Comparison of ENCODE assay signal across 8 cellular contexts in the genomic region with DNA sequence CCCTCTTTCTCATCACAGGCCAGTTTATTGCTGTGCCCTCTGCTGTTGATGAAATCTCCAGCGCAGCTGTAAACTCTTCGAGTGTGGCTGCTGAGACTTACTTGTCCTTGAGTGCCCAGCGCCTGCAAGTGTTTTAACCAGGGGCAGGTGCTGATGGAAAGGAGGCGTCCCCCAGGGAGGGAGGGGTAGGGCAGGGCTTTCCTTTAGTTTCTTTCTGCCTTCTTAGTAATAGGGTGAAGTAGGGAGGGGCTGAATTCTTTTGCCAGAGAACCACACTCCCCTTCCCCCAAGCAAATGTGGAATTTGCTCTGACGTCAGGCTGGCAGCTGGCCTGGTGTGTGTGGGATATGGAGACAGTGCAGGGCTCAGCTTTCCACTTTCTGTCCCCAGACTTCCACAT.
DNase-seq lines count a peak whose midpoint lies in the region; ATAC-seq and TF ChIP-seq lines count a peak whose summit lies in the region.

No MANE protein-coding gene starts in this region.

- CTCF ChIA-PET in RWPE1 (lab: Yijun Ruan, JAX): interaction anchor here (0.6 to 0.9 kb wide), 3 partner anchors 12 to 141 kb away, joined by 3 to 4 read pairs (median 4); no protein-coding TSS in a partner anchor

- H3K4me3 ChIP-seq in fibroblast of the aortic adventitia (ENCODE audit: low read depth, low read length): no peak overlapping the region

- H3K27me3 Mint-ChIP-seq in neural crest cell (ENCODE audit: low read depth): no peaks in the 10 kb centered on the region

- ATAC-seq in GM21619 (IDR thresholded peaks at IDR 0.05; ENCODE audit: unreplicated experiment) (no peak), HG02981 (IDR thresholded peaks at IDR 0.05; ENCODE audit: unreplicated experiment) (no peak), GM19467 (IDR thresholded peaks at IDR 0.05; ENCODE audit: unreplicated experiment) (no peak)

- TF ChIP-seq CTCF in RWPE1 (conservative IDR thresholded peaks at IDR 0.05; ENCODE audit: low read depth) (no peak), fibroblast of the aortic adventitia (IDR thresholded peaks at IDR 0.05; ENCODE audit: insufficient read depth, low read length) (no peak), neural crest cell (conservative IDR thresholded peaks at IDR 0.05) (no peak)

- H3K9me3 Mint-ChIP-seq in neural crest cell: no peaks in the 10 kb centered on the region

- peaks cover 13% of the 10 kb centered on the region for H3K4me1 Mint-ChIP-seq in neural crest cell

- peaks cover 17% of the 10 kb centered on the region for H3K36me3 Mint-ChIP-seq in neural crest cell (ENCODE audit: low read depth)

- H3K27ac ChIP-seq in RWPE1: peak overlapping the region; percentile 80

- peak overlapping the region; percentile 0 for H3K4me3 Mint-ChIP-seq in neural crest cell

- DNase-seq in GM04504 (ENCODE audit: low read depth) (peak; percentile 91), RWPE1 (ENCODE audit: low spot score) (peak; percentile 95), fibroblast of the aortic adventitia (ENCODE audit: low read depth) (peak; percentile 96), neural crest cell (ENCODE audit: low read depth, low spot score) (no peak), cerebellar cortex (ENCODE audit: low spot score) (no peak)

- H3K27ac Mint-ChIP-seq in neural crest cell (ENCODE audit: unreplicated experiment): peak overlapping the region; percentile 98

- POLR2A ChIA-PET in RWPE1 (lab: Yijun Ruan, JAX; ENCODE audit: low non-redundant PET): no interaction called here

Comparison
In these comparisons a context has a peak if more than half of its experiments do, and no peak if none do; other contexts are left out.
1. DNase-seq: peak in GM04504 (single experiment), RWPE1 (single experiment) and fibroblast of the aortic adventitia (single experiment); none in neural crest cell (single experiment) and cerebellar cortex (single experiment).